ENCODE assay signal across 19 cellular contexts in genomic region chr2:101273045-101273444, GRCh38. TPM values are rescaled to one million over a fixed set of nuclear protein-coding genes. Genes with fewer than 3 reads are reported as not detected.
A peak's percentile ranks its signal among the peaks of the same experiment; 100 is the strongest.
DNase-seq lines count a peak whose midpoint lies in the region; ATAC-seq, FAIRE-seq and TF ChIP-seq lines count a peak whose summit lies in the region.
"Had no signal": no experiment of that assay in that cellular context is flagged by ENCODE, and none has a peak within 500 bp of the region (broad histone marks: within the 10 kb centered on the region; RNA-seq: fewer than 3 reads in every experiment).

No MANE protein-coding gene starts in this region.

- no peak overlapping the region for H2BK20ac ChIP-seq in H9 (ENCODE audit: low read depth, low read length, poor library complexity, severe bottlenecking)

- no peak overlapping the region for H3K23ac ChIP-seq in H9 (ENCODE audit: insufficient read length, low read depth, low read length)

- no peak overlapping the region for H3K9ac ChIP-seq in H9 (ENCODE audit: extremely low read depth, insufficient read length, low read length)

- H3K36me3 Mint-ChIP-seq in T-helper 1 cell treated with Interleukin-12 subunit alpha and Interleukin-12 subunit beta and Interleukin-4 antibody, amounts not matched to agents 30 μg/mL and 1 μg/mL, for 36 hours (ENCODE audit: low read depth): peaks cover 64% of the 10 kb centered on the region
- H3K36me3 Mint-ChIP-seq in H9 (ENCODE audit: insufficient read depth in 1 of 3, low read depth in 3 of 3): peaks cover 17 to 62% (median 38%) of the 10 kb centered on the region in 3 experiments; a peak in 6 of 7 replicates
- H3K36me3 Mint-ChIP-seq in activated naive CD8-positive, alpha-beta T cell: peaks cover 2% of the 10 kb centered on the region
- peaks cover 21% of the 10 kb centered on the region for H3K36me3 Mint-ChIP-seq in memory B cell
- H3K36me3 Mint-ChIP-seq in Calu3 (ENCODE audit: insufficient read depth, unreplicated experiment): peaks cover 47% of the 10 kb centered on the region

- H3K18ac ChIP-seq in H9 (ENCODE audit: insufficient read length, low read depth, low read length): no peak overlapping the region

- no peak overlapping the region for H3K4me2 ChIP-seq in H9 (ENCODE audit: insufficient read depth, insufficient read length, low read length)

- no peaks in the 10 kb centered on the region for H3K23me2 ChIP-seq in H9 (ENCODE audit: insufficient read length, low read depth, low read length, poor library complexity, severe bottlenecking)

- no peak overlapping the region for H2AFZ ChIP-seq in H9 (ENCODE audit: low read length)

- ATAC-seq in memory B cell (ENCODE audit: low read depth) (no peak), GM19455 (IDR thresholded peaks at IDR 0.05; ENCODE audit: unreplicated experiment) (no peak)
- ATAC-seq: lower lobe of right lung, PC-3 had no signal

- H3K9me3 Mint-ChIP-seq in T-helper 1 cell treated with Interleukin-12 subunit alpha and Interleukin-12 subunit beta and Interleukin-4 antibody, amounts not matched to agents 30 μg/mL and 1 μg/mL, for 36 hours: no peaks in the 10 kb centered on the region
- H3K9me3 Mint-ChIP-seq in H9 (no peaks in the 10 kb centered on the region), memory B cell (no peaks in the 10 kb centered on the region), Calu3 (ENCODE audit: low read depth, unreplicated experiment) (no peaks in the 10 kb centered on the region)
- no peaks in the 10 kb centered on the region for H3K9me3 Mint-ChIP-seq in activated naive CD8-positive, alpha-beta T cell (ENCODE audit: low read depth)
- H3K9me3 Mint-ChIP-seq: CD14-positive monocyte, neural crest cell had no signal

- no peaks in the 10 kb centered on the region for H3K4me1 ChIP-seq in H9 (ENCODE audit: insufficient read depth, low read length)
- H3K4me1 ChIP-seq: lower lobe of right lung had no signal

- H4K5ac ChIP-seq in H9 (ENCODE audit: insufficient read length, low read depth, low read length): no peak overlapping the region

- no peak for FAIRE-seq in frontal cortex (lab: Jason Lieb, UNC)
- FAIRE-seq: A204.1, GM12891 had no signal

- no peaks in the 10 kb centered on the region for H3K79me1 ChIP-seq in H9 (ENCODE audit: insufficient read depth, low read depth, low read length, poor library complexity, severe bottlenecking)

- H3K27me3 ChIP-seq in H9 (ENCODE audit: insufficient read depth, low read length): no peaks in the 10 kb centered on the region

- no peak overlapping the region for H2AK5ac ChIP-seq in H9 (ENCODE audit: insufficient read length, low read length)

- no peak overlapping the region for H2BK5ac ChIP-seq in H9 (ENCODE audit: insufficient read length, low read length)

- H3K14ac ChIP-seq in H9 (ENCODE audit: insufficient read depth, low read length): no peak overlapping the region

- H4K8ac ChIP-seq in H9 (replicated peaks; ENCODE audit: insufficient read length, low read depth, low read length): no peak overlapping the region

- no peak overlapping the region for H3T11ph ChIP-seq in H9 (ENCODE audit: low read length)

- CTCF ChIA-PET in Calu3 (lab: Charles Lee): no interaction called here

- H4K91ac ChIP-seq in H9 (ENCODE audit: insufficient read length, low read depth, low read length): no peak overlapping the region

- H3K27me3 Mint-ChIP-seq in T-helper 1 cell treated with Interleukin-12 subunit alpha and Interleukin-12 subunit beta and Interleukin-4 antibody, amounts not matched to agents 30 μg/mL and 1 μg/mL, for 36 hours (ENCODE audit: low read depth): no peaks in the 10 kb centered on the region
- H3K27me3 Mint-ChIP-seq in H9 (ENCODE audit: low read depth): no peaks in the 10 kb centered on the region
- H3K27me3 Mint-ChIP-seq in activated naive CD8-positive, alpha-beta T cell: no peaks in the 10 kb centered on the region
- no peaks in the 10 kb centered on the region for H3K27me3 Mint-ChIP-seq in memory B cell
- no peaks in the 10 kb centered on the region for H3K27me3 Mint-ChIP-seq in Calu3 (ENCODE audit: unreplicated experiment)

- intact Hi-C loops in Calu3 (cut with micrococcal nuclease; ENCODE audit: unreplicated experiment): loop anchor here (10.0 kb wide), 1 partner anchor 112 kb away; the partner anchor contains the start of gene CREG2

- no peak overlapping the region for H3K4ac ChIP-seq in H9 (ENCODE audit: low read depth, low read length)

- H2BK12ac ChIP-seq in H9 (ENCODE audit: insufficient read length, low read depth, low read length): no peak overlapping the region

- no peak overlapping the region for H2BK120ac ChIP-seq in H9 (ENCODE audit: low read depth, low read length, poor library complexity, severe bottlenecking)

- H2BK15ac ChIP-seq in H9 (ENCODE audit: low read depth, low read length): no peak overlapping the region

- no peaks in the 10 kb centered on the region for H4K20me1 ChIP-seq in H9 (ENCODE audit: control insufficient read depth, insufficient read depth, insufficient read length)

- H3K27ac Mint-ChIP-seq in T-helper 1 cell treated with Interleukin-12 subunit alpha and Interleukin-12 subunit beta and Interleukin-4 antibody, amounts not matched to agents 30 μg/mL and 1 μg/mL, for 36 hours: peak overlapping the region; percentile 78
- H3K27ac Mint-ChIP-seq in H9: peak overlapping the region in 2 of 3 experiments; percentile 52 to 70; a peak in 1 of 7 replicates
- peak overlapping the region; percentile 78 for H3K27ac Mint-ChIP-seq in activated naive CD8-positive, alpha-beta T cell
- peak overlapping the region; percentile 53 for H3K27ac Mint-ChIP-seq in memory B cell
- no peak overlapping the region for H3K27ac Mint-ChIP-seq in Calu3 (ENCODE audit: unreplicated experiment)

- peak overlapping the region; percentile 17 for H3K4me3 Mint-ChIP-seq in T-helper 1 cell treated with Interleukin-12 subunit alpha and Interleukin-12 subunit beta and Interleukin-4 antibody, amounts not matched to agents 30 μg/mL and 1 μg/mL, for 36 hours
- H3K4me3 Mint-ChIP-seq in H9 (no peak overlapping the region), memory B cell (no peak overlapping the region), Calu3 (ENCODE audit: low read depth, unreplicated experiment) (no peak overlapping the region)
- H3K4me3 Mint-ChIP-seq in activated naive CD8-positive, alpha-beta T cell: peak overlapping the region; percentile 14
- H3K4me3 Mint-ChIP-seq: CD14-positive monocyte, neural crest cell had no signal

- no TSS peak for BruUV-seq in Calu3 (replicated peaks; lab: Mats Ljungman, UMichigan)

- no CpG with 5 or more reads among the region's 8 CpGs for WGBS in H9 (ENCODE audit: extremely low coverage, insufficient read length, low lambda C conversion rate)

- H3K27ac ChIP-seq in H9 (ENCODE audit: insufficient read length, low read depth, low read length): no peak overlapping the region
- H3K27ac ChIP-seq: lower lobe of right lung had no signal

- TF ChIP-seq CTCF in H9 (conservative IDR thresholded peaks at IDR 0.05) (peak; percentile 13; the same call in 1 of the 3 replicates), Calu3 (IDR thresholded peaks at IDR 0.05; ENCODE audit: unreplicated experiment) (no peak)

- H3K79me2 ChIP-seq in H9 (ENCODE audit: insufficient read depth, low read length): no peaks in the 10 kb centered on the region

- H3K4me1 Mint-ChIP-seq in T-helper 1 cell treated with Interleukin-12 subunit alpha and Interleukin-12 subunit beta and Interleukin-4 antibody, amounts not matched to agents 30 μg/mL and 1 μg/mL, for 36 hours (ENCODE audit: low read depth): peaks cover 42% of the 10 kb centered on the region
- H3K4me1 Mint-ChIP-seq in H9: no peaks in the 10 kb centered on the region
- H3K4me1 Mint-ChIP-seq in activated naive CD8-positive, alpha-beta T cell (ENCODE audit: low read depth): peaks cover 34% of the 10 kb centered on the region
- H3K4me1 Mint-ChIP-seq in memory B cell: no peaks in the 10 kb centered on the region
- peaks cover 7% of the 10 kb centered on the region for H3K4me1 Mint-ChIP-seq in Calu3 (ENCODE audit: low read depth, unreplicated experiment)
- H3K4me1 Mint-ChIP-seq: neural crest cell had no signal

- no peaks in the 10 kb centered on the region for H3K9me3 ChIP-seq in H9 (ENCODE audit: control insufficient read depth, low read depth, low read length)
- H3K9me3 ChIP-seq: lower lobe of right lung had no signal

- DNase-seq in T-helper 1 cell (no peak), H9 (no peak), memory B cell (ENCODE audit: low spot score in 2 of 2) (no peak), Calu3 (no peak), frontal cortex (ENCODE audit: low spot score in 2 of 2) (no peak)
- DNase-seq: activated CD4-positive, CD25-positive, alpha-beta regulatory T cell treated with anti-CD3 and anti-CD28 coated beads, Interleukin-2, amount 50 U/mL, for 72 hours; EL; hypothalamus; KG1; lower lobe of right lung; NCI-H2227 treated with DMSO at 0.1 percent for 48 hours; PC-3 had no signal

- H3K56ac ChIP-seq in H9 (ENCODE audit: insufficient read length, low read depth, low read length): no peak overlapping the region

RNA-seq across cellular contexts. Expression of gene CNOT11, which starts 20.4 kb away (rescaled TPM):
- 46.8 and 50.6 TPM in 2 replicates for total RNA-seq in H9 (2021)
- total RNA-seq in Calu3 (2022): 67.7 and 74.5 TPM in 2 replicates
- 14.3 TPM for total RNA-seq in frontal cortex

RNA-seq across cellular contexts. Expression of gene RNF149, which starts 35.5 kb away (rescaled TPM):
- total RNA-seq in H9 (2021) (17.4 and 18.0 TPM in 2 replicates), Calu3 (2022) (69.0 and 79.8 TPM in 2 replicates), frontal cortex (45.2 TPM)

Comparison
In these comparisons a context has a peak if more than half of its experiments do, and no peak if none do; other contexts are left out.
1. H3K4me3 Mint-ChIP-seq: peak in T-helper 1 cell treated with Interleukin-12 subunit alpha and Interleukin-12 subunit beta and Interleukin-4 antibody, amounts not matched to agents 30 μg/mL and 1 μg/mL, for 36 hours (single experiment) and activated naive CD8-positive, alpha-beta T cell (single experiment); none in H9 (0 of 2), memory B cell (single experiment) and Calu3 (single experiment).